In the genomic region with DNA sequence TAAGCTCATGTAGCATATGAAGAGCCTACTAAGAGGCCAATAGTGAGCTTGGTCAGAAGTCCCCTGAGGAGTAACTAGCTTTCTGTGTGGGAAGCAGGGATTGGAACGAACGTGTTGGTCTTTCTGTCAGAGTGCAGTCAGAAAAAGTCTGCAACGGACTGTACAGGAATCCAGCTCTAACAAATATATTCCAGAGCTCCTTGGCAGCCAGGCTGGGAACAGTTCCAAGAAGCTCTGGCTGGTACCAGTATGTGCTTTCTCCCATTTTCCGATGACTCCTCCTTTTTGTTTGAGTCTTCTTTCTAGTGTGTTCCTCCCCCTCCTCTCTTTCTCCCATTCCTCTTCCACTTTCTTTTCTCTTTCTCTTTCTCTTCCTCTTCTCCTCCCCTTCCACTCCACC, we compare ENCODE assay signal across 11 cellular contexts. TPM values are rescaled to one million over a fixed set of nuclear protein-coding genes. Genes with fewer than 3 reads are reported as not detected.
DNase-seq lines count a peak whose midpoint lies in the region; ATAC-seq, FAIRE-seq and TF ChIP-seq lines count a peak whose summit lies in the region.
"Had no signal": no experiment of that assay in that cellular context is flagged by ENCODE, and none has a peak within 500 bp of the region (broad histone marks: within the 10 kb centered on the region; RNA-seq: fewer than 3 reads in every experiment).

No MANE protein-coding gene starts in this region.

- dilution Hi-C loops in mammary epithelial cell (cut with HindIII; ENCODE audit: low sequenced_read_pairs), result loop anchor here (5.0 kb wide), 1 partner anchor 46 kb away; no protein-coding TSS in a partner anchor

- BruUV-seq in mammary epithelial cell (replicated peaks; lab: Mats Ljungman, UMichigan), result no TSS peak

- intact Hi-C loops in mammary epithelial cell (cut with micrococcal nuclease), result no loop called here

- H3K4me1 ChIP-seq in mammary epithelial cell (ENCODE audit: insufficient read depth, low read length) (no peaks in the 10 kb centered on the region), small intestine (ENCODE audit: control insufficient read depth in 2 of 2, insufficient read depth in 1 of 2, low read depth in 1 of 2, low read length in 1 of 2) (no peaks in the 10 kb centered on the region)

- H3K27ac ChIP-seq in C4-2B (peak overlapping the region; percentile 17; the same call in 1 of the 2 replicates), mammary epithelial cell (ENCODE audit: insufficient read depth, low read depth, low read length) (no peak overlapping the region), small intestine (ENCODE audit: low read depth in 1 of 2, low read length in 1 of 2) (no peak overlapping the region)
- H3K27ac ChIP-seq: BLaER1 treated with 17β-estradiol and CSF1 and Interleukin-3, amounts not matched to agents 10 nM and 100 nM had no signal

- H3K9ac ChIP-seq in mammary epithelial cell (ENCODE audit: insufficient read depth, low read length), result no peak overlapping the region
- H3K9ac ChIP-seq: BLaER1 treated with 17β-estradiol and CSF1 and Interleukin-3, amounts not matched to agents 10 nM and 100 nM had no signal

- FAIRE-seq in small intestine (lab: Jason Lieb, UNC), result no peak

- no peak overlapping the region for H3K4me2 ChIP-seq in mammary epithelial cell (ENCODE audit: insufficient read depth, low read depth, low read length)

- in situ Hi-C loops in mammary epithelial cell (cut with MboI; ENCODE audit: low sequenced_read_pairs in 2 of 2), result loop anchor here in 1 of 2 donors (25.0 kb wide), 1 partner anchor 641 kb away; no protein-coding TSS in a partner anchor

- peak; percentile 18 for DNase-seq in mammary epithelial cell
- DNase-seq in inferior parietal cortex (ENCODE audit: extremely low spot score), result peak; percentile 81
- peak; percentile 77 for DNase-seq in renal cortical epithelial cell (ENCODE audit: low read depth)
- DNase-seq in small intestine, result no peak
- DNase-seq in SKM-1 treated with dmso at 0.1 percent for 144 hours (lab: John Stamatoyannopoulos, UW; ENCODE audit: unreplicated experiment), result no peak
- DNase-seq in NCI-H146 (lab: John Stamatoyannopoulos, UW), result no peak
- DNase-seq: stimulated activated naive CD8-positive, alpha-beta T cell treated with anti-CD3 and anti-CD28 coated beads, Interleukin-15, amount 100 ng/mL, for 72 hours had no signal

- TF ChIP-seq CTCF in C4-2B (conservative IDR thresholded peaks at IDR 0.05), result no peak
- TF ChIP-seq CTCF in mammary epithelial cell (conservative IDR thresholded peaks at IDR 0.05 in 1 of 2, IDR thresholded peaks at IDR 0.05 in 1 of 2; ENCODE audit: extremely low read depth in 1 of 2, insufficient read depth in 1 of 2, low read depth in 1 of 2, low read length in 2 of 2), result no peak

- H3K36me3 ChIP-seq in mammary epithelial cell (ENCODE audit: insufficient read depth, low read length), result peaks cover 2% of the 10 kb centered on the region
- peaks cover 4 to 17% of the 10 kb centered on the region in 2 donors for H3K36me3 ChIP-seq in small intestine (ENCODE audit: control insufficient read depth in 2 of 2, insufficient read depth in 2 of 2, low read length in 2 of 2)

- WGBS in mammary epithelial cell (ENCODE audit: low coverage, missing lambda C conversion rate), result 10% methylated on average over 4 of the region's 4 CpGs
- 43 to 68% (median 65%) methylated on average over 4 of the region's 4 CpGs for whole genome bisulfite sequencing in small intestine, 3 donors

- H3K4me3 ChIP-seq in mammary epithelial cell (replicated peaks in 1 of 3; ENCODE audit: insufficient read depth in 1 of 3, low read depth in 2 of 3, low read length in 3 of 3), result no peak overlapping the region
- no peak overlapping the region for H3K4me3 ChIP-seq in small intestine (ENCODE audit: low read depth in 1 of 2, low read length in 2 of 2)
- H3K4me3 ChIP-seq: BLaER1 treated with 17β-estradiol and CSF1 and Interleukin-3, amounts not matched to agents 10 nM and 100 nM had no signal

- ATAC-seq in GM19324 (IDR thresholded peaks at IDR 0.05; ENCODE audit: low FRiP score, unreplicated experiment), result no peak
- ATAC-seq: activated T-helper 17 cell treated with anti-CD3 and anti-CD28 coated beads, Interleukin-2, amount 50 U/mL, for 72 hours; stimulated activated naive CD8-positive, alpha-beta T cell treated with anti-CD3 and anti-CD28 coated beads, Interleukin-15, amount 100 ng/mL, for 72 hours had no signal

- H3K79me2 ChIP-seq in mammary epithelial cell (ENCODE audit: insufficient read depth, low read length), result no peaks in the 10 kb centered on the region

- H2AFZ ChIP-seq in mammary epithelial cell (ENCODE audit: low read depth, low read length), result no peak overlapping the region

- H4K20me1 ChIP-seq in mammary epithelial cell (ENCODE audit: insufficient read depth, low read length), result no peaks in the 10 kb centered on the region
- H4K20me1 ChIP-seq: BLaER1 treated with 17β-estradiol and CSF1 and Interleukin-3, amounts not matched to agents 10 nM and 100 nM had no signal

- H3K27me3 ChIP-seq in mammary epithelial cell (ENCODE audit: insufficient read depth, low read length) (no peaks in the 10 kb centered on the region), small intestine (ENCODE audit: control insufficient read depth in 2 of 2, insufficient read depth in 2 of 2, low read length in 2 of 2) (no peaks in the 10 kb centered on the region)
- H3K27me3 ChIP-seq: BLaER1 treated with 17β-estradiol and CSF1 and Interleukin-3, amounts not matched to agents 10 nM and 100 nM had no signal

- CTCF ChIA-PET in mammary epithelial cell (lab: Charles Lee; ENCODE audit: low non-redundant PET), result no interaction called here

- H3K9me3 ChIP-seq in mammary epithelial cell (replicated peaks; ENCODE audit: insufficient read depth, low read length) (no peaks in the 10 kb centered on the region), small intestine (ENCODE audit: control insufficient read depth, low read depth) (no peaks in the 10 kb centered on the region)

RNA-seq across cellular contexts. Expression of a gene that starts 59.8 kb away (rescaled TPM):
- total RNA-seq in mammary epithelial cell (10 to 100 TPM; 22.2 to 37.0 TPM), renal cortical epithelial cell (16.5 and 34.1 TPM in 2 replicates)
- polyA plus RNA-seq in mammary epithelial cell (12.2 TPM), small intestine (10 to 100 TPM in 1 of 3 donors, 1 to 10 TPM in 2; 4.6 to 12.1 (median 4.9) TPM)
- polyA minus RNA-seq in mammary epithelial cell, result 137 TPM

Comparison
In these comparisons a context has a peak if more than half of its experiments do, and no peak if none do; other contexts are left out.
1. DNase-seq: peak in mammary epithelial cell (single experiment), inferior parietal cortex (single experiment) and renal cortical epithelial cell (single experiment); none in small intestine (single experiment), SKM-1 treated with dmso at 0.1 percent for 144 hours (single experiment) and NCI-H146 (single experiment).